In the genomic region with DNA sequence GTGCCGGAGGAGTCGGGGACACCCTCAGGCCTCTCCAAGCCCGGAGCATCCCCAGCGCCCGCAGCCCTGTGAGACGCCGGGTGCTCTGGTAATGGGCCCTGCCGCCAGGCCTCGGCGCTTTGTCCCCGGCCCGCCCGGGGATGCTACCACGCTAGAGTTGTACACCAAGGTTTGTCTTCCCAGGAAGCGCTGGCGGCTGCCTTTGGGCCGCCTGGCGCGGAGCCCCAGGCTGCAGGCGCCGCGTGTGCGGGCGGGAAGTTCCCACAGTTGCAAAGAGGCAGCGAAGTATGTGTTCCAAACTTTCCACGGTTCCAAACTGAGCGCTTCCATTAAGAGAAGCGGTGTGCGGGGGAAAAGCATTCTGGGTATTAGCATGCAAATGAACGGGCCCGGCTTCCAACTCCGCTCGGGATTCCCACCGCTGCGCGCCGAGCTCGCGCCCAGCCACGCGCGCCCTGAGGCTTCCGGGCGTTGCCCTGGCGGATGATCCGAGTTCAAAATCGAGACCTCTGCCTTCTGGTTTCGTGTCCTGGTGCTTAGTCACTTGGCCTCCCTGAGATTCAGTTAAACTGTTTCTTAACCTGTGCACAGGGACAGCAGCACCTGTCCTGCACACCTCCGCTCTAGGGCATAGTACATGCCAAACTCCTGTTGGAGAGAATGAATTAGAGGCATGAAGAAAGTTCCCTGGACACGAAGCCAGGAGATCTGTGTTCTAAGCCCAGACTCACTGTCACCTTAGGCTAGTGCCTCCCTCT, we compare ENCODE assay signal across 8 cellular contexts. TPM values are rescaled to one million over a fixed set of nuclear protein-coding genes. Genes with fewer than 3 reads are reported as not detected.
DNase-seq lines count a peak whose midpoint lies in the region; ATAC-seq and TF ChIP-seq lines count a peak whose summit lies in the region.

No MANE protein-coding gene starts in this region.

- H3K27ac Mint-ChIP-seq in activated naive CD8-positive, alpha-beta T cell, result peak overlapping the region; percentile 85
- H3K27ac Mint-ChIP-seq in glutamatergic neuron (ENCODE audit: unreplicated experiment), result peak overlapping the region; percentile 94

- H3F3A ChIP-seq in SK-N-SH (replicated peaks; ENCODE audit: insufficient read depth), result peaks cover 11% of the 10 kb centered on the region

- no peaks in the 10 kb centered on the region for H3K9me3 ChIP-seq in ES-I3 (ENCODE audit: control insufficient read depth, insufficient read depth, low read length)
- H3K9me3 ChIP-seq in SK-N-SH, result no peaks in the 10 kb centered on the region
- no peaks in the 10 kb centered on the region for H3K9me3 ChIP-seq in tibial nerve

- no peak for TF ChIP-seq RAD21 in SK-N-SH (IDR thresholded peaks at IDR 0.05; ENCODE audit: low read length)

- H3K27me3 ChIP-seq in SK-N-SH (ENCODE audit: insufficient read depth), result no peaks in the 10 kb centered on the region
- H3K27me3 ChIP-seq in tibial nerve, result no peaks in the 10 kb centered on the region

- DNase-seq in LHCN-M2 (ENCODE audit: low read depth), result peak; percentile 62
- DNase-seq in SK-N-SH, result peak; percentile 73
- DNase-seq in glutamatergic neuron, result peak; percentile 69
- no peak for DNase-seq in omental fat pad (ENCODE audit: low spot score)
- DNase-seq in tibial nerve (ENCODE audit: low spot score in 2 of 2), result peak; percentile 31 to 55

- no peak for TF ChIP-seq CTCF in SK-N-SH (IDR thresholded peaks at IDR 0.05)
- no peak for TF ChIP-seq CTCF in glutamatergic neuron (IDR thresholded peaks at IDR 0.05; ENCODE audit: partially characterized antibody, unreplicated experiment)
- no peak for TF ChIP-seq CTCF in omental fat pad (IDR thresholded peaks at IDR 0.05)
- TF ChIP-seq CTCF in tibial nerve (IDR thresholded peaks at IDR 0.05), result no peak

- peak overlapping the region; percentile 99 for H3K4me2 ChIP-seq in SK-N-SH

- TF ChIP-seq EP300 in SK-N-SH (IDR thresholded peaks at IDR 0.05; ENCODE audit: borderline replicate concordance in 1 of 2, low read depth in 1 of 2, low read length in 1 of 2) (no peak), tibial nerve (IDR thresholded peaks at IDR 0.05) (peak in 1 of 2 donors; percentile 46)

- TF ChIP-seq POLR2A in tibial nerve (IDR thresholded peaks at IDR 0.05), result peak in 1 of 2 donors; percentile 24

- H3K36me3 Mint-ChIP-seq in activated naive CD8-positive, alpha-beta T cell, result no peaks in the 10 kb centered on the region
- no peaks in the 10 kb centered on the region for H3K36me3 Mint-ChIP-seq in glutamatergic neuron (ENCODE audit: unreplicated experiment)

- CTCF ChIA-PET in SK-N-SH (lab: Yijun Ruan, JAX), result interaction anchor here (1.5 to 2.2 kb wide), 2 partner anchors 34 to 52 kb away, joined by 5 to 16 read pairs; partner anchors contain the start of gene DRG1

- ATAC-seq in omental fat pad (ENCODE audit: low FRiP score), result peak; percentile 39
- no peak for ATAC-seq in HG02798 (IDR thresholded peaks at IDR 0.05; ENCODE audit: poor library complexity, unreplicated experiment)

- H3K79me2 ChIP-seq in SK-N-SH (ENCODE audit: insufficient read depth), result peaks cover 38% of the 10 kb centered on the region

- WGBS in SK-N-SH (ENCODE audit: low lambda C conversion rate), result 7% methylated on average over 29 of the region's 50 CpGs
- 1% methylated on average over 42 to 47 of the region's 50 CpGs for WGBS in tibial nerve, 2 donors

- POLR2A ChIA-PET in SK-N-SH (lab: Yijun Ruan, JAX), result interaction anchor here (0.5 to 2.2 kb wide), 13 partner anchors 10 to 173 kb away, joined by 3 to 32 read pairs (median 3); partner anchors contain the start of genes DRG1, EIF4ENIF1 and PIK3IP1

- peak overlapping the region; percentile 97 for H3K9ac ChIP-seq in ES-I3 (ENCODE audit: low read depth, low read length)
- H3K9ac ChIP-seq in SK-N-SH, result peak overlapping the region; percentile 86

- H3K36me3 ChIP-seq in ES-I3 (ENCODE audit: insufficient read depth, low read length) (no peaks in the 10 kb centered on the region), SK-N-SH (replicated peaks in 1 of 2; ENCODE audit: control insufficient read depth in 1 of 2, insufficient read depth in 2 of 2, low read length in 1 of 2) (peaks cover 13 to 20% of the 10 kb centered on the region in 2 experiments), tibial nerve (peaks cover 0 to 5% (median 0%) of the 10 kb centered on the region in 3 donors)

- H3K27ac ChIP-seq in SK-N-SH (ENCODE audit: low read depth in 2 of 2, low read length in 1 of 2) (peak overlapping the region; percentile 78 to 98), tibial nerve (peak overlapping the region; percentile 81 to 90 (median 87))

- H3K4me1 ChIP-seq in ES-I3 (ENCODE audit: insufficient read depth, low read length), result peaks cover 10% of the 10 kb centered on the region; the same call in 1 of the 2 replicates
- H3K4me1 ChIP-seq in SK-N-SH (ENCODE audit: control insufficient read depth in 1 of 2, insufficient read depth in 2 of 2, low read depth in 1 of 2, low read length in 1 of 2), result peaks cover 19 to 41% of the 10 kb centered on the region in 2 experiments
- H3K4me1 ChIP-seq in tibial nerve, result peaks cover 4 to 40% (median 30%) of the 10 kb centered on the region in 4 donors

- peaks cover 33% of the 10 kb centered on the region for H4K20me1 ChIP-seq in SK-N-SH (ENCODE audit: insufficient read depth)

- H3K9me2 ChIP-seq in SK-N-SH, result no peaks in the 10 kb centered on the region

- H3K9me3 Mint-ChIP-seq in activated naive CD8-positive, alpha-beta T cell (ENCODE audit: low read depth), result no peaks in the 10 kb centered on the region
- peaks cover 23% of the 10 kb centered on the region for H3K9me3 Mint-ChIP-seq in glutamatergic neuron (ENCODE audit: unreplicated experiment)

- no peaks in the 10 kb centered on the region for H3K27me3 Mint-ChIP-seq in activated naive CD8-positive, alpha-beta T cell
- H3K27me3 Mint-ChIP-seq in glutamatergic neuron (ENCODE audit: unreplicated experiment), result peaks cover 26% of the 10 kb centered on the region

- H3K4me3 ChIP-seq in SK-N-SH (ENCODE audit: low read depth in 2 of 2, low read length in 1 of 2) (peak overlapping the region; percentile 68 to 71), tibial nerve (peak overlapping the region; percentile 52 to 92 (median 80))

- peaks cover 23% of the 10 kb centered on the region for H3K4me1 Mint-ChIP-seq in activated naive CD8-positive, alpha-beta T cell (ENCODE audit: low read depth)
- H3K4me1 Mint-ChIP-seq in glutamatergic neuron (ENCODE audit: low read depth, unreplicated experiment), result peaks cover 14% of the 10 kb centered on the region

- peak overlapping the region; percentile 64; the same call in 1 of the 2 replicates for H2AFZ ChIP-seq in SK-N-SH (ENCODE audit: low read depth)

- H3K4me3 Mint-ChIP-seq in activated naive CD8-positive, alpha-beta T cell, result peak overlapping the region; percentile 86
- H3K4me3 Mint-ChIP-seq in glutamatergic neuron (ENCODE audit: unreplicated experiment), result peak overlapping the region; percentile 89

TF ChIP-seq in SK-N-SH, 30 proteins besides CTCF, POLR2A, EP300 and RAD21 (continues in another document):
- no peak for TF ChIP-seq FOSL2 (IDR thresholded peaks at IDR 0.05; ENCODE audit: borderline replicate concordance, low read depth)
- no peak for TF ChIP-seq JUND (IDR thresholded peaks at IDR 0.05)
- TF ChIP-seq TAF1 (IDR thresholded peaks at IDR 0.05; ENCODE audit: borderline replicate concordance, low read depth, low read length), result peak; percentile 66; the same call in 1 of the 2 replicates
- TF ChIP-seq RXRA (IDR thresholded peaks at IDR 0.05; ENCODE audit: borderline replicate concordance, low read depth), result 0 out of 2 replicates have a peak, but pooled peaks have one; percentile 19
- TF ChIP-seq ZBTB33 (IDR thresholded peaks at IDR 0.05; ENCODE audit: borderline replicate concordance, low read depth), result peak; percentile 33; the same call in 1 of the 2 replicates
- no peak for TF ChIP-seq RCOR1 (IDR thresholded peaks at IDR 0.05; ENCODE audit: low read length)
- peak; percentile 79 for TF ChIP-seq MXI1 (IDR thresholded peaks at IDR 0.05; ENCODE audit: low read depth, low read length)
- TF ChIP-seq NRF1 (IDR thresholded peaks at IDR 0.05; ENCODE audit: low read depth, low read length), result no peak
- TF ChIP-seq FOXJ3 (CRISPR knock-in tag; IDR thresholded peaks at IDR 0.05), result no peak

RNA-seq across cellular contexts. Expression of gene PATZ1, which starts 1.3 kb away (rescaled TPM):
- total RNA-seq in LHCN-M2 (2014; rRNA removed) (14.7 and 18.3 TPM in 2 replicates), glutamatergic neuron (ENCODE audit: unreplicated experiment) (98.9 TPM), omental fat pad (10 to 100 TPM; 10.8 to 15.4 (median 14.8) TPM), tibial nerve (10 to 100 TPM; 27.1 to 33.5 (median 31.3) TPM)
- polyA plus RNA-seq in LHCN-M2 (2012), result 12.0 TPM
- polyA plus RNA-seq in SK-N-SH (2012; rRNA removed), result 19.1 and 21.8 TPM in 2 replicates
- 9.7 and 15.2 TPM in 2 replicates for polyA plus RNA-seq in SK-N-SH (2012; cell fraction: cytosol; rRNA removed)
- 25.7 and 27.0 TPM in 2 replicates for polyA plus RNA-seq in SK-N-SH (2012; cell fraction: nucleus; rRNA removed)

RNA-seq across cellular contexts. Expression of gene DRG1, which starts 52.0 kb away (rescaled TPM):
- 99.8 and 102 TPM in 2 replicates for total RNA-seq in LHCN-M2 (2014; rRNA removed)
- polyA plus RNA-seq in LHCN-M2 (2012), result 74.4 TPM
- polyA plus RNA-seq in SK-N-SH (2012; rRNA removed), result 56.3 and 63.8 TPM in 2 replicates
- 63.6 and 66.2 TPM in 2 replicates for polyA plus RNA-seq in SK-N-SH (2012; cell fraction: cytosol; rRNA removed)
- 20.9 and 39.2 TPM in 2 replicates for polyA plus RNA-seq in SK-N-SH (2012; cell fraction: nucleus; rRNA removed)
- total RNA-seq in glutamatergic neuron (ENCODE audit: unreplicated experiment), result 64.1 TPM
- total RNA-seq in omental fat pad, result 10 to 100 TPM; 59.1 to 88.7 (median 69.2) TPM
- 10 to 100 TPM; 35.9 to 86.7 (median 51.9) TPM for total RNA-seq in tibial nerve

RNA-seq across cellular contexts. Expression of gene PIK3IP1, which starts 55.1 kb away (rescaled TPM):
- 4.2 and 5.4 TPM in 2 replicates for total RNA-seq in LHCN-M2 (2014; rRNA removed)
- polyA plus RNA-seq in LHCN-M2 (2012), result 5.6 TPM
- polyA plus RNA-seq in SK-N-SH (2012; rRNA removed), result 8.6 and 11.3 TPM in 2 replicates
- 6.6 and 8.7 TPM in 2 replicates for polyA plus RNA-seq in SK-N-SH (2012; cell fraction: cytosol; rRNA removed)
- 9.5 and 13.2 TPM in 2 replicates for polyA plus RNA-seq in SK-N-SH (2012; cell fraction: nucleus; rRNA removed)
- 38.8 TPM for total RNA-seq in glutamatergic neuron (ENCODE audit: unreplicated experiment)
- total RNA-seq in omental fat pad, result 10 to 100 TPM; 32.8 to 61.2 (median 47.1) TPM
- total RNA-seq in tibial nerve, result 100 to 1,000 TPM in 1 of 4 donors, 10 to 100 TPM in 3; 54.8 to 106 (median 80.5) TPM
